Comparison of ENCODE assay signal across 1 cellular context in genomic region chr3:122230174-122230573, GRCh38.
TF ChIP-seq lines count a peak whose summit lies in the region.

No MANE protein-coding gene starts in this region.

TF ChIP-seq in H1, 55 proteins besides CTCF, POLR2A, EP300 and RAD21:
- no peak for TF ChIP-seq SP4 (IDR thresholded peaks at IDR 0.05; ENCODE audit: low read length)
- TF ChIP-seq RNF2 (IDR thresholded peaks at IDR 0.05; ENCODE audit: borderline replicate concordance, low read depth, low read length, missing control alignments, poor library complexity, severe bottlenecking): no peak
- TF ChIP-seq BRCA1 (IDR thresholded peaks at IDR 0.05; ENCODE audit: low read depth, low read length): no peak
- TF ChIP-seq ASH2L (IDR thresholded peaks at IDR 0.05; ENCODE audit: low read length): no peak
- TF ChIP-seq SP2 (IDR thresholded peaks at IDR 0.05; ENCODE audit: low read length): no peak
- TF ChIP-seq TEAD4 (IDR thresholded peaks at IDR 0.05; ENCODE audit: low read depth, low read length): no peak
- no peak for TF ChIP-seq TAF1 (IDR thresholded peaks at IDR 0.05; ENCODE audit: low read depth, low read length)
- no peak for TF ChIP-seq JUND (IDR thresholded peaks at IDR 0.05; ENCODE audit: low read length)
- TF ChIP-seq USF2 (IDR thresholded peaks at IDR 0.05; ENCODE audit: low read length): no peak
- TF ChIP-seq HDAC6 (IDR thresholded peaks at IDR 0.05; ENCODE audit: low read depth, low read length): no peak
- no peak for TF ChIP-seq GABPA (IDR thresholded peaks at IDR 0.05; ENCODE audit: borderline replicate concordance, insufficient read depth, low read length)
- no peak for TF ChIP-seq BACH1 (IDR thresholded peaks at IDR 0.05; ENCODE audit: low read length)
- TF ChIP-seq CHD2 (IDR thresholded peaks at IDR 0.05; ENCODE audit: low read length): no peak
- TF ChIP-seq HDAC2 (IDR thresholded peaks at IDR 0.05; ENCODE audit: borderline replicate concordance in 1 of 2, low read depth in 2 of 2, low read length in 2 of 2): no peak
- no peak for TF ChIP-seq CBX5 (IDR thresholded peaks at IDR 0.05; ENCODE audit: low read depth, low read length)
- TF ChIP-seq EZH2 (IDR thresholded peaks at IDR 0.05; ENCODE audit: low read depth, low read length, severe bottlenecking): no peak
- no peak for TF ChIP-seq TBP (IDR thresholded peaks at IDR 0.05; ENCODE audit: low read depth, low read length)
- TF ChIP-seq NANOG (IDR thresholded peaks at IDR 0.05; ENCODE audit: insufficient read depth, low read depth, low read length, poor library complexity, severe bottlenecking): no peak
- TF ChIP-seq NRF1 (IDR thresholded peaks at IDR 0.05; ENCODE audit: low read depth, low read length): no peak
- TF ChIP-seq BCL11A (IDR thresholded peaks at IDR 0.05; ENCODE audit: low read depth in 2 of 2, low read length in 2 of 2): no peak
